43 cellular contexts compared by ENCODE assay signal in the genomic region with DNA sequence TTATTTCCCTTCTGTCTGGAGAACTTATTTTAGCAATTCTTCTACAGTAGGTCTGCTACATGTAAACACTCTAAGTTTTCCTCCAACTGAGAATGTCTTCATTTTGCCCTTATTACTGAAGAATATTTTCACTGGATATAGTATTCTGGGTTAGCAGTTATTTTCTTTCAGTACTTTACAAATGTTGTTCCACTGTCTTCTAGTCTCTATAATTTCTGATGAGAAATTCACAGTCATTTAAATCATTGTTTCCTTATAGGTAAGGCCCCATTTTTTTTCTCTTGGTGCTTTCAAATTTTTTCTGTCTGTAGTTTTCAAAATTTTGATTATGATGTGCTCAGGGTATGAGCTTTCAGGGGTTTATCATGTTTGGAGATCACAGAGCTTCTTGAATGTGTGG. TPM values are rescaled to one million over a fixed set of nuclear protein-coding genes. Genes with fewer than 3 reads are reported as not detected.
"Had no signal": no experiment of that assay in that cellular context is flagged by ENCODE, and none has a peak within 500 bp of the region (broad histone marks: within the 10 kb centered on the region; RNA-seq: fewer than 3 reads in every experiment).

No MANE protein-coding gene starts in this region.

- H3K36me3 Mint-ChIP-seq: activated naive CD4-positive, alpha-beta T cell treated with anti-CD3 and anti-CD28 coated beads, Interleukin-2, amount 10 ng/mL, durations not matched to agents 7 days and 5 days; activated naive CD8-positive, alpha-beta T cell treated with anti-CD3 and anti-CD28 coated beads for 36 hours; activated naive CD8-positive, alpha-beta T cell treated with anti-CD3 and anti-CD28 coated beads, Interleukin-2, amount 10 ng/mL, durations not matched to agents 7 days and 5 days; brain had no signal

- H3K27me3 ChIP-seq: adrenal gland, ascending aorta, body of pancreas, brain microvascular endothelial cell, breast epithelium, cardiac muscle cell had no signal

- H3K36me3 ChIP-seq: adrenal gland, ascending aorta, brain microvascular endothelial cell, breast epithelium, cardiac muscle cell had no signal

- H3K4me1 Mint-ChIP-seq: activated naive CD4-positive, alpha-beta T cell treated with anti-CD3 and anti-CD28 coated beads, Interleukin-2, amount 10 ng/mL, durations not matched to agents 7 days and 5 days; activated naive CD4-positive, alpha-beta T cell treated with anti-CD3 and anti-CD28 coated beads, Interleukin-2, amount 50 U/mL, for 24 hours; activated naive CD8-positive, alpha-beta T cell treated with anti-CD3 and anti-CD28 coated beads for 36 hours; activated naive CD8-positive, alpha-beta T cell treated with anti-CD3 and anti-CD28 coated beads, Interleukin-2, amount 10 ng/mL, durations not matched to agents 7 days and 5 days; activated naive CD8-positive, alpha-beta T cell treated with anti-CD3 and anti-CD28 coated beads, Interleukin-2, amount 50 U/mL, for 24 hours; activated T-helper 17 cell treated with anti-CD3 and anti-CD28 coated beads, Interleukin-2, amount 50 U/mL, for 72 hours; brain; central memory CD8-positive, alpha-beta T cell had no signal

- H3K4me3 ChIP-seq: adrenal gland, ascending aorta, body of pancreas, breast epithelium, cardiac muscle cell had no signal

- H3K4me1 ChIP-seq: adrenal gland, ascending aorta, body of pancreas, breast epithelium had no signal

- ATAC-seq: activated naive CD4-positive, alpha-beta T cell treated with anti-CD3 and anti-CD28 coated beads, Interleukin-2, amount 50 U/mL, for 72 hours; activated naive CD8-positive, alpha-beta T cell treated with anti-CD3 and anti-CD28 coated beads, Interleukin-2, amount 50 U/mL, for 24 hours; activated T-cell treated with anti-CD3 and anti-CD28 coated beads, Interleukin-2, amount 50 U/mL, for 4 hours; activated T-cell treated with anti-CD3 and anti-CD28 coated beads, Interleukin-2, amount 50 U/mL, for 72 hours; activated T-helper 17 cell treated with anti-CD3 and anti-CD28 coated beads, Interleukin-2, amount 50 U/mL, for 72 hours; body of pancreas had no signal

- H3K9me3 ChIP-seq: body of pancreas had no signal

- DNase-seq: activated effector memory CD4-positive, alpha-beta T cell treated with anti-CD3 and anti-CD28 coated beads, Interleukin-2, amount 50 U/mL, for 16 hours; activated effector memory CD4-positive, alpha-beta T cell treated with Interleukin-2 at 50 U/mL for 16 hours; activated gamma-delta T cell; activated gamma-delta T cell treated with Interleukin-2 at 50 U/mL for 16 hours; activated naive CD4-positive, alpha-beta T cell; activated naive CD4-positive, alpha-beta T cell treated with anti-CD3 and anti-CD28 coated beads for 36 hours; activated naive CD4-positive, alpha-beta T cell treated with anti-CD3 and anti-CD28 coated beads, Interleukin-2, amount 10 ng/mL, durations not matched to agents 7 days and 5 days; activated naive CD4-positive, alpha-beta T cell treated with anti-CD3 and anti-CD28 coated beads, Interleukin-2, amount 50 U/mL, for 16 hours; activated naive CD4-positive, alpha-beta T cell treated with Interleukin-2 at 50 U/mL for 16 hours; activated naive CD8-positive, alpha-beta T cell treated with anti-CD3 and anti-CD28 coated beads for 36 hours; activated naive CD8-positive, alpha-beta T cell treated with anti-CD3 and anti-CD28 coated beads, Interleukin-2, amount 10 ng/mL, durations not matched to agents 7 days and 5 days; activated naive CD8-positive, alpha-beta T cell treated with anti-CD3 and anti-CD28 coated beads, Interleukin-2, amount 50 U/mL, for 24 hours; activated T-cell treated with anti-CD3 and anti-CD28 coated beads, Interleukin-2, amount 50 U/mL, for 24 hours; activated T-cell treated with anti-CD3 and anti-CD28 coated beads, Interleukin-2, amount 50 U/mL, for 4 hours; activated T-cell treated with anti-CD3 and anti-CD28 coated beads, Interleukin-2, amount 50 U/mL, for 48 hours; activated T-cell treated with anti-CD3 and anti-CD28 coated beads, Interleukin-2, amount 50 U/mL, for 72 hours; adrenal gland; amniotic stem cell; amygdala; anterior cingulate cortex; aorta; body of pancreas; brain microvascular endothelial cell; caudate nucleus; central memory CD4-positive, alpha-beta T cell; cerebellar nuclear complex had no signal

- FAIRE-seq: astrocyte, bronchial epithelial cell, colon had no signal

- H3K4me3 Mint-ChIP-seq: activated naive CD4-positive, alpha-beta T cell treated with anti-CD3 and anti-CD28 coated beads for 36 hours; activated naive CD4-positive, alpha-beta T cell treated with anti-CD3 and anti-CD28 coated beads, Interleukin-2, amount 10 ng/mL, durations not matched to agents 7 days and 5 days; activated naive CD4-positive, alpha-beta T cell treated with anti-CD3 and anti-CD28 coated beads, Interleukin-2, amount 50 U/mL, for 24 hours; activated naive CD8-positive, alpha-beta T cell; activated naive CD8-positive, alpha-beta T cell treated with anti-CD3 and anti-CD28 coated beads for 36 hours; activated naive CD8-positive, alpha-beta T cell treated with anti-CD3 and anti-CD28 coated beads, Interleukin-2, amount 10 ng/mL, durations not matched to agents 7 days and 5 days; activated naive CD8-positive, alpha-beta T cell treated with anti-CD3 and anti-CD28 coated beads, Interleukin-2, amount 50 U/mL, for 24 hours; activated T-cell treated with anti-CD3 and anti-CD28 coated beads, Interleukin-2, amount 50 U/mL, for 24 hours; activated T-cell treated with anti-CD3 and anti-CD28 coated beads, Interleukin-2, amount 50 U/mL, for 4 hours; activated T-cell treated with anti-CD3 and anti-CD28 coated beads, Interleukin-2, amount 50 U/mL, for 72 hours; activated T-helper 17 cell treated with anti-CD3 and anti-CD28 coated beads, Interleukin-2, amount 50 U/mL, for 72 hours; brain; central memory CD8-positive, alpha-beta T cell had no signal

- H3K27ac Mint-ChIP-seq: activated naive CD4-positive, alpha-beta T cell treated with anti-CD3 and anti-CD28 coated beads for 36 hours; activated naive CD4-positive, alpha-beta T cell treated with anti-CD3 and anti-CD28 coated beads, Interleukin-2, amount 10 ng/mL, durations not matched to agents 7 days and 5 days; activated naive CD4-positive, alpha-beta T cell treated with anti-CD3 and anti-CD28 coated beads, Interleukin-2, amount 50 U/mL, for 24 hours; activated naive CD4-positive, alpha-beta T cell treated with anti-CD3 and anti-CD28 coated beads, Interleukin-2, amount 50 U/mL, for 72 hours; activated naive CD8-positive, alpha-beta T cell; activated naive CD8-positive, alpha-beta T cell treated with anti-CD3 and anti-CD28 coated beads for 36 hours; activated naive CD8-positive, alpha-beta T cell treated with anti-CD3 and anti-CD28 coated beads, Interleukin-2, amount 10 ng/mL, durations not matched to agents 7 days and 5 days; activated naive CD8-positive, alpha-beta T cell treated with anti-CD3 and anti-CD28 coated beads, Interleukin-2, amount 50 U/mL, for 24 hours; activated T-cell treated with anti-CD3 and anti-CD28 coated beads, Interleukin-2, amount 50 U/mL, for 24 hours; activated T-cell treated with anti-CD3 and anti-CD28 coated beads, Interleukin-2, amount 50 U/mL, for 72 hours; activated T-helper 17 cell treated with anti-CD3 and anti-CD28 coated beads, Interleukin-2, amount 50 U/mL, for 72 hours; activated T-helper 2 cell treated with anti-CD3 and anti-CD28 coated beads, Interferon-gamma antibody, Interleukin-2, Interleukin-4, amounts not matched to agents 10 μg/mL and 5 μg/mL and 100 μg/mL, durations not matched to agents 14 hours and 24 hours and 36 hours; brain had no signal

- H3K27ac ChIP-seq: adrenal gland, ascending aorta, body of pancreas, brain microvascular endothelial cell, breast epithelium, cardiac muscle cell had no signal

RNA-seq across cellular contexts. Expression of a gene that starts 32.0 kb away (rescaled TPM):
- total RNA-seq: activated naive CD4-positive, alpha-beta T cell treated with anti-CD3 and anti-CD28 coated beads for 36 hours; activated naive CD4-positive, alpha-beta T cell treated with anti-CD3 and anti-CD28 coated beads, Interleukin-2, amount 50 U/mL, for 72 hours; activated naive CD8-positive, alpha-beta T cell treated with anti-CD3 and anti-CD28 coated beads for 36 hours; activated naive CD8-positive, alpha-beta T cell treated with anti-CD3 and anti-CD28 coated beads, Interleukin-2, amount 10 ng/mL, durations not matched to agents 7 days and 5 days; activated T-cell treated with anti-CD3 and anti-CD28 coated beads, Interleukin-2, amount 50 U/mL, for 4 hours; activated T-cell treated with anti-CD3 and anti-CD28 coated beads, Interleukin-2, amount 50 U/mL, for 72 hours; activated T-helper 17 cell treated with anti-CD3 and anti-CD28 coated beads, Interleukin-2, amount 50 U/mL, for 72 hours; activated T-helper 2 cell treated with anti-CD3 and anti-CD28 coated beads, Interferon-gamma antibody, Interleukin-2, Interleukin-4, amounts not matched to agents 10 μg/mL and 5 μg/mL and 100 μg/mL, durations not matched to agents 14 hours and 24 hours and 36 hours; adrenal gland; aorta; ascending aorta; astrocyte; body of pancreas; breast epithelium; bronchial epithelial cell; cardiac muscle cell; cardiac septum; cerebellum; chondrocyte had no signal
- polyA plus RNA-seq: adipose tissue, adrenal gland, aorta, cardiac muscle cell had no signal
